Comparison of ENCODE assay signal across 19 cellular contexts in the genomic region with DNA sequence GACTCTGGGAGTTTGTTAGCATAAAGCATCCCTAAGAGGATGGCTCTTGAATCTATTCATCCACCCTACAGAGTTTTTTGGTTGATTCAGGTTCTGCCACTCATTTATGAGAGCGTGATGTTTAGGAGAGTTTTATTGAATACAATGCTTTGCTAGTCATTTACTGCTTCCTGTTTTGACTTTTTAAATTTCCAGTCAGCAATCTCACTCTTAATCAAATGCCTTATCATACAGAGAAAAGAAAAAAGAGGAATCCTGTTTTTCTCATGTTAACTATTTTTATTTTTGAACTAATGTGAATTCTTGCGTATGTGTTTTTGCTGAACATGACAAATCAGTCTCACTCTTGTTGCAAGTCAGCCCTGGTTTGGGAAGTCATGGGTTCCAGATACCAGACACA. TPM values are rescaled to one million over a fixed set of nuclear protein-coding genes. Genes with fewer than 3 reads are reported as not detected.
"Had no signal": no experiment of that assay in that cellular context is flagged by ENCODE, and none has a peak within 500 bp of the region (broad histone marks: within the 10 kb centered on the region; RNA-seq: fewer than 3 reads in every experiment).

No MANE protein-coding gene starts in this region.

- H3K9me3 ChIP-seq: adrenal gland, heart right ventricle, left lung, psoas muscle, sigmoid colon, testis, upper lobe of right lung had no signal

- H3K27ac ChIP-seq: psoas muscle, testis, upper lobe of right lung had no signal

- H3K36me3 Mint-ChIP-seq: activated naive CD4-positive, alpha-beta T cell treated with anti-CD3 and anti-CD28 coated beads, Interleukin-2, amount 10 ng/mL, durations not matched to agents 7 days and 5 days; natural killer cell treated with Interleukin-12 subunit alpha and Interleukin-12 subunit beta and Interleukin-15 and Interleukin-18, amount 100 ng/mL, for 72 hours had no signal

- H3K36me3 ChIP-seq: adrenal gland, heart right ventricle, left lung, sigmoid colon, upper lobe of right lung had no signal

- H3K27me3 ChIP-seq: adrenal gland, heart right ventricle, left lung, sigmoid colon, testis, upper lobe of right lung had no signal

- ATAC-seq: heart right ventricle; left lung; psoas muscle; stimulated activated naive CD8-positive, alpha-beta T cell treated with anti-CD3 and anti-CD28 coated beads, Interleukin-15, amount 100 ng/mL, for 72 hours; upper lobe of right lung had no signal

- DNase-seq: activated CD4-positive, alpha-beta T cell treated with anti-CD3 and anti-CD28 coated beads, Interleukin-2, amount 10 ng/mL, durations not matched to agents 7 days and 5 days; activated naive CD4-positive, alpha-beta T cell treated with anti-CD3 and anti-CD28 coated beads, Interleukin-2, amount 10 ng/mL, durations not matched to agents 7 days and 5 days; adrenal gland; effector CD4-positive, alpha-beta T cell; heart right ventricle; islet precursor cell; left lung; occipital lobe; psoas muscle; sigmoid colon; stimulated activated CD4-positive, alpha-beta T cell treated with anti-CD3 and anti-CD28 coated beads, Interleukin-12 subunit alpha, Interleukin-12 subunit beta, amount 100 ng/mL, for 4 hours; stimulated activated CD4-positive, alpha-beta T cell treated with anti-CD3 and anti-CD28 coated beads, Interleukin-2, amount 100 ng/mL, for 48 hours; stimulated activated naive CD8-positive, alpha-beta T cell treated with anti-CD3 and anti-CD28 coated beads, Interleukin-15, amount 100 ng/mL, for 72 hours; T1000; testis; upper lobe of right lung had no signal

- H3K9me3 Mint-ChIP-seq: activated naive CD4-positive, alpha-beta T cell treated with anti-CD3 and anti-CD28 coated beads, Interleukin-2, amount 10 ng/mL, durations not matched to agents 7 days and 5 days; natural killer cell treated with Interleukin-12 subunit alpha and Interleukin-12 subunit beta and Interleukin-15 and Interleukin-18, amount 100 ng/mL, for 72 hours; stimulated activated naive CD8-positive, alpha-beta T cell treated with anti-CD3 and anti-CD28 coated beads, Interleukin-15, amount 100 ng/mL, for 72 hours had no signal

- H3K4me1 ChIP-seq: left lung, psoas muscle, sigmoid colon, testis, upper lobe of right lung had no signal

- H3K4me3 Mint-ChIP-seq: activated CD4-positive, alpha-beta T cell treated with anti-CD3 and anti-CD28 coated beads, Interleukin-2, amount 10 ng/mL, durations not matched to agents 7 days and 5 days; activated naive CD4-positive, alpha-beta T cell treated with anti-CD3 and anti-CD28 coated beads, Interleukin-2, amount 10 ng/mL, durations not matched to agents 7 days and 5 days; natural killer cell treated with Interleukin-12 subunit alpha and Interleukin-12 subunit beta and Interleukin-15 and Interleukin-18, amount 100 ng/mL, for 72 hours; stimulated activated naive CD8-positive, alpha-beta T cell treated with anti-CD3 and anti-CD28 coated beads, Interleukin-15, amount 100 ng/mL, for 72 hours had no signal

- H3K27ac Mint-ChIP-seq: activated CD4-positive, alpha-beta T cell treated with anti-CD3 and anti-CD28 coated beads, Interleukin-2, amount 10 ng/mL, durations not matched to agents 7 days and 5 days; activated naive CD4-positive, alpha-beta T cell treated with anti-CD3 and anti-CD28 coated beads, Interleukin-2, amount 10 ng/mL, durations not matched to agents 7 days and 5 days; natural killer cell treated with Interleukin-12 subunit alpha and Interleukin-12 subunit beta and Interleukin-15 and Interleukin-18, amount 100 ng/mL, for 72 hours; stimulated activated naive CD8-positive, alpha-beta T cell treated with anti-CD3 and anti-CD28 coated beads, Interleukin-15, amount 100 ng/mL, for 72 hours had no signal

- H3K4me3 ChIP-seq: adrenal gland, heart right ventricle, left lung, psoas muscle, sigmoid colon, testis, upper lobe of right lung had no signal

- FAIRE-seq: colon, frontal cortex had no signal

RNA-seq across cellular contexts. Expression of a gene that starts 22.0 kb away (rescaled TPM):
- total RNA-seq: natural killer cell treated with Interleukin-12 subunit alpha and Interleukin-12 subunit beta and Interleukin-15 and Interleukin-18, amount 100 ng/mL, for 72 hours had no signal
